Comparison of ENCODE assay signal across 8 cellular contexts in genomic region chr15:65869127-65869953, GRCh38. TPM values are rescaled to one million over a fixed set of nuclear protein-coding genes. Genes with fewer than 3 reads are reported as not detected.
A peak's percentile ranks its signal among the peaks of the same experiment; 100 is the strongest.
DNase-seq lines count a peak whose midpoint lies in the region; ATAC-seq, FAIRE-seq and TF ChIP-seq lines count a peak whose summit lies in the region.

RAB11A (plus strand) TSS chr15:65869491; CDS start chr15:65869586, 95 bp downstream.

- H3K36me3 ChIP-seq in bronchial epithelial cell (ENCODE audit: control insufficient read depth, insufficient read depth, low read length) = no peaks in the 10 kb centered on the region

- DNase-seq in AG08396 (ENCODE audit: low spot score) (peak; percentile 93), NCI-H2227 (lab: John Stamatoyannopoulos, UW; ENCODE audit: unreplicated experiment) (peak; percentile 92), bronchial epithelial cell (ENCODE audit: low read depth) (peak; percentile 87), iPS-NIHi7 (ENCODE audit: extremely low spot score) (peak; percentile 96), smooth muscle cell of the brain vasculature (ENCODE audit: low read depth, low spot score) (peak; percentile 96)

- ATAC-seq in GM18907 (IDR thresholded peaks at IDR 0.05; ENCODE audit: unreplicated experiment) (peak; percentile 85), HG03159 (IDR thresholded peaks at IDR 0.05; ENCODE audit: unreplicated experiment) (peak; percentile 83)

- TF ChIP-seq CTCF in WI38 (IDR thresholded peaks at IDR 0.05; ENCODE audit: low read depth, low read length) = 0 out of 2 replicates have a peak, but pooled peaks have one; percentile 14
- peak; percentile 36 for TF ChIP-seq CTCF in bronchial epithelial cell (IDR thresholded peaks at IDR 0.05; ENCODE audit: insufficient read depth, low read length, severe bottlenecking)

- FAIRE-seq in bronchial epithelial cell (lab: Jason Lieb, UNC) = no peak

- peak within 1 kb of the TSS; percentile 98 for H3K4me3 ChIP-seq in WI38 (ENCODE audit: low read depth, low read length)
- H3K4me3 ChIP-seq in bronchial epithelial cell (ENCODE audit: low read depth, low read length) = peak within 1 kb of the TSS; percentile 84

- H3K27me3 ChIP-seq in bronchial epithelial cell (ENCODE audit: control insufficient read depth, insufficient read depth, low read length) = no peaks in the 10 kb centered on the region

RNA-seq across cellular contexts. Expression of gene RAB11A, which starts in this region (rescaled TPM):
- 167 and 195 TPM in 2 replicates for total RNA-seq in bronchial epithelial cell

Comparison
In these comparisons a context has a peak if more than half of its experiments do, and no peak if none do; other contexts are left out.
1. Peak in every context shown above with its lines: DNase-seq, ATAC-seq and H3K4me3 ChIP-seq.